In the genomic region with DNA sequence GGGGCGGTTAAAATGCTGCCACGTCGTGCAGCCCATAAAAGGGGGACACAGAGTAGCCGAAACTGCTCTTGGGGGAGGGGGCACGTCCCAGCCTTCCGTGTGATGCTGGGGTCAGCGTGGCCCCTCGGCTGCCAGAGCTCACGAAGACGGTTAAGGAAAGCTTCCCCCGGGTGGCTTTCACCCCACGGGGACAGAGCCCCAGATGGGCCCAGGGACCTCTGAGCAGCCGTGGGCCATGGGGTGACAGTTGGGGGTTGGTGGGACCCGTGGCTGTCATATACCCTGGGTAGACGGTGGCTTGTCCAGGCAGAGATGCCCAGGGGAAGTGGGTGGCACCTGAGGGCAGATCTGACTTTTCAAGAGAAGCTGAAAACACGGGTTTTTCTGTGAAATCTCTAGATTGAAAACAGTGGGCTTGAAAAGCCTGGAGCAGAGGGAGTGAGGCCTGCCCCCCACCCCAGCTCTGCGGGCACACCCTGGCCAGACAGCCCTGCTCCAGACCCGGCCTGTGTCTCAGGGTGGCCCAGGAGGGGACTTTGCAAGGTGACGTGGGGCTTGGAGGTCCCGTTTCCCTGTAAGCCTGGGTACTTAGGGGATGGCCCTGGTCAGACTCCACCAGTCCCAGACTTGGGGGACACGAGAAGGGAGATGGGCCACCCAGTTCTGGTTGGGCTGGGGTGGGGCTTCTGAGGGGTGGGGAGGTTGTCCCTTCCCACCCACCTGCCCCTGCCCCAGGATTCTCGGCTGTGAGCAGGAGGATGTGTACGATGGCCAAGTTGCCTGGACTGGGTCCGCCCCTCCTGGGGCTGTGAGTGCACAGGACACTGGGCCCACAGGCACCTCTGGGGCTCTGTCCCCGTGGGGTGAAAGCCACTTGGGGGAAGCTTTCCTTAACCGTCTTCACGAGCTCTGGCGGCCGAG, we compare ENCODE assay signal across 1 cellular context.
TF ChIP-seq lines count a peak whose summit lies in the region.

No MANE protein-coding gene starts in this region.

TF ChIP-seq in H1, 55 proteins besides CTCF, POLR2A, EP300 and RAD21:
- no peak for TF ChIP-seq TAF7 (optimal IDR thresholded peaks at IDR 0.05; ENCODE audit: borderline replicate concordance, low read depth, low read length)
- TF ChIP-seq ASH2L (IDR thresholded peaks at IDR 0.05; ENCODE audit: low read length), result no peak
- TF ChIP-seq BRCA1 (IDR thresholded peaks at IDR 0.05; ENCODE audit: low read depth, low read length), result no peak
- TF ChIP-seq JUN (IDR thresholded peaks at IDR 0.05; ENCODE audit: low read depth, low read length), result no peak
